In the genomic region with DNA sequence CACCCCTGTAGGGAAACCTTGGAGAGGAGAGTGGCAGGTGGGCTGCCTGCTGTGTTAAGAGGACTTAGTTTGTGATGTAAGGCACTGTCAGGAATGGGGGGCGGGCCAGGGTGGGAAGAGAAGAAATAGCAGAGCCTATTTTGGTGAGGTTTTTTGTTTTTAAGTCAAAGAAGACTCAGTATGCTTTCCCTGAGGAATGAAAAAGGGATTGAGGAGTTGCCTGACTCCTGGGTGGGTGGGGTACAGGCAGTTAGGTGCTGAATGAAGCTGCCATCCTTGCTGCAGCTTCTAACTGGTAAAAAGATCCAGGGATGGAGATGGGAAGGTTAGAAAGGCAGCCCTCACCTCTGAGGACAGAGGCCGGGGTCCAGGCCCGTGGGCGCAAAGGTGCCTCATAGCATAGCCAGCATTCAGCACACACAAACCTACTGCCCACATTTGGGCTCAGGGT, we compare ENCODE assay signal across 1 cellular context.
TF ChIP-seq lines count a peak whose summit lies in the region.

No MANE protein-coding gene starts in this region.

TF ChIP-seq in WTC11, 78 proteins besides CTCF, POLR2A, EP300 and RAD21 (continued from another document):
- TF ChIP-seq ZNF423 (CRISPR knock-in tag; IDR thresholded peaks at IDR 0.05) (no peak), FOXK1 (CRISPR knock-in tag; IDR thresholded peaks at IDR 0.05) (no peak), ATF1 (CRISPR knock-in tag; IDR thresholded peaks at IDR 0.05) (no peak)
- TF ChIP-seq, protein P1, sequence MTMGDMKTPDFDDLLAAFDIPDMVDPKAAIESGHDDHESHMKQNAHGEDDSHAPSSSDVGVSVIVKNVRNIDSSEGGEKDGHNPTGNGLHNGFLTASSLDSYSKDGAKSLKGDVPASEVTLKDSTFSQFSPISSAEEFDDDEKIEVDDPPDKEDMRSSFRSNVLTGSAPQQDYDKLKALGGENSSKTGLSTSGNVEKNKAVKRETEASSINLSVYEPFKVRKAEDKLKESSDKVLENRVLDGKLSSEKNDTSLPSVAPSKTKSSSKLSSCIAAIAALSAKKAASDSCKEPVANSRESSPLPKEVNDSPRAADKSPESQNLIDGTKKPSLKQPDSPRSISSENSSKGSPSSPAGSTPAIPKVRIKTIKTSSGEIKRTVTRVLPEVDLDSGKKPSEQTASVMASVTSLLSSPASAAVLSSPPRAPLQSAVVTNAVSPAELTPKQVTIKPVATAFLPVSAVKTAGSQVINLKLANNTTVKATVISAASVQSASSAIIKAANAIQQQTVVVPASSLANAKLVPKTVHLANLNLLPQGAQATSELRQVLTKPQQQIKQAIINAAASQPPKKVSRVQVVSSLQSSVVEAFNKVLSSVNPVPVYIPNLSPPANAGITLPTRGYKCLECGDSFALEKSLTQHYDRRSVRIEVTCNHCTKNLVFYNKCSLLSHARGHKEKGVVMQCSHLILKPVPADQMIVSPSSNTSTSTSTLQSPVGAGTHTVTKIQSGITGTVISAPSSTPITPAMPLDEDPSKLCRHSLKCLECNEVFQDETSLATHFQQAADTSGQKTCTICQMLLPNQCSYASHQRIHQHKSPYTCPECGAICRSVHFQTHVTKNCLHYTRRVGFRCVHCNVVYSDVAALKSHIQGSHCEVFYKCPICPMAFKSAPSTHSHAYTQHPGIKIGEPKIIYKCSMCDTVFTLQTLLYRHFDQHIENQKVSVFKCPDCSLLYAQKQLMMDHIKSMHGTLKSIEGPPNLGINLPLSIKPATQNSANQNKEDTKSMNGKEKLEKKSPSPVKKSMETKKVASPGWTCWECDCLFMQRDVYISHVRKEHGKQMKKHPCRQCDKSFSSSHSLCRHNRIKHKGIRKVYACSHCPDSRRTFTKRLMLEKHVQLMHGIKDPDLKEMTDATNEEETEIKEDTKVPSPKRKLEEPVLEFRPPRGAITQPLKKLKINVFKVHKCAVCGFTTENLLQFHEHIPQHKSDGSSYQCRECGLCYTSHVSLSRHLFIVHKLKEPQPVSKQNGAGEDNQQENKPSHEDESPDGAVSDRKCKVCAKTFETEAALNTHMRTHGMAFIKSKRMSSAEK (CRISPR knock-in tag; IDR thresholded peaks at IDR 0.05; ENCODE audit: borderline replicate concordance) = no peak
